Comparison of ENCODE assay signal across 8 cellular contexts in the genomic region with DNA sequence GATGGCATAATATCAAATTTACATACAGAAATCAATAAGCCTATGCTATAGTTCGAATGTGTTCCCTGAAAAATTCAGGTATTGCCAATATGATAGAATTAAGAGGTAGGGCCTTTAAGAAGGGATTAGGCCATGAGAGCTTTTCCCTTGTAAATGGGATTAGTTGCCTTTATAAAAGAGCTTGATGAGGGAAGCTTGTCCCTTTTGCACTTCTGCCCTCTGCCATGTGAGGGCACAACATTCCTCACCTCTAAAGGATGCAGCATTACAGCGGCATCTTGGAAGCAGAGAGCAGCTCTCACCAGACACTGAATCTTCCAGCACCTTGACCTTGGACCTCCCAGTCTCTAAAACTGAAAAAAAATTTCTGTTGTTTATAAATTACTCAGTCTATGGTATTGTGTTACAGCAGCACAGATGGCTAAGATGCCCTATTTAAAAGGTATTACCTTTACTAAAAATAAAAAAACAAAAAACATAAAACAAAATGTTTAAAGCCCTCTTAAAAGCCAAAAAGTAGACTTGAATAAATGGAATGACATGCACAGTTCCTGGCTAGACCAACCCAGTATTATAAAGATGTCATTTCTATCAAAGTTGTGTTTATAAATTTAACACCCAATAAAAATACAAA.
DNase-seq lines count a peak whose midpoint lies in the region; ATAC-seq, FAIRE-seq and TF ChIP-seq lines count a peak whose summit lies in the region.

No MANE protein-coding gene starts in this region.

- no peak overlapping the region for H3K4me2 ChIP-seq in endothelial cell of umbilical vein (ENCODE audit: insufficient read depth, low read length)

- H3K27me3 ChIP-seq in endothelial cell of umbilical vein (ENCODE audit: control insufficient read depth in 2 of 2, insufficient read depth in 2 of 2, low read length in 2 of 2), result no peaks in the 10 kb centered on the region
- no peaks in the 10 kb centered on the region for H3K27me3 ChIP-seq in uterus

- POLR2A ChIA-PET in endothelial cell of umbilical vein (lab: Charles Lee), result interaction anchor here (0.6 kb wide), 1 partner anchor 147 kb away, joined by 6 read pairs; no protein-coding TSS in a partner anchor

- H3K4me3 ChIP-seq in endothelial cell of umbilical vein (replicated peaks in 1 of 3; ENCODE audit: insufficient read depth in 1 of 3, low read depth in 1 of 3, low read length in 3 of 3) (no peak overlapping the region), uterus (no peak overlapping the region)

- H3K36me3 ChIP-seq in endothelial cell of umbilical vein (ENCODE audit: control insufficient read depth in 2 of 2, extremely low read depth in 1 of 2, insufficient read depth in 2 of 2, low read length in 2 of 2), result no peaks in the 10 kb centered on the region
- H3K36me3 ChIP-seq in uterus, result no peaks in the 10 kb centered on the region

- CTCF ChIA-PET in endothelial cell of umbilical vein (lab: Charles Lee), result no interaction called here

- DNase-seq in NCI-H524 treated with DMSO at 0.1 percent for 48 hours (lab: John Stamatoyannopoulos, UW) (peak; percentile 28), endothelial cell of umbilical vein (ENCODE audit: low read depth, low spot score) (peak; percentile 12), pons (ENCODE audit: low spot score) (peak; percentile 88), NOMO-1 (lab: John Stamatoyannopoulos, UW; ENCODE audit: unreplicated experiment in 2 of 2) (no peak), uterus (no peak)
- DNase-seq in activated naive CD4-positive, alpha-beta T cell treated with Interleukin-2 at 50 U/mL for 16 hours, result no peak

- no peaks in the 10 kb centered on the region for H3K9me1 ChIP-seq in endothelial cell of umbilical vein (replicated peaks; ENCODE audit: control insufficient read depth, extremely low read depth, insufficient read depth, low read length)

- H3K9me3 ChIP-seq in endothelial cell of umbilical vein (replicated peaks; ENCODE audit: control insufficient read depth, insufficient read depth, low read length) (no peaks in the 10 kb centered on the region), uterus (no peaks in the 10 kb centered on the region)

- BruUV-seq in endothelial cell of umbilical vein (replicated peaks; lab: Mats Ljungman, UMichigan), result no TSS peak

- peak; percentile 44 for FAIRE-seq in endothelial cell of umbilical vein (lab: Jason Lieb, UNC)

- TF ChIP-seq CTCF in GM12874 (IDR thresholded peaks at IDR 0.05; ENCODE audit: insufficient read depth, low read depth, low read length), result peak; percentile 19; the same call in 1 of the 2 replicates
- TF ChIP-seq CTCF in endothelial cell of umbilical vein (IDR thresholded peaks at IDR 0.05; ENCODE audit: extremely low read depth in 1 of 2, insufficient read depth in 1 of 2, low read depth in 1 of 2, low read length in 2 of 2), result peak in 1 of 2 donors; percentile 16
- no peak for TF ChIP-seq CTCF in uterus (IDR thresholded peaks at IDR 0.05)

- TF ChIP-seq POLR2A in endothelial cell of umbilical vein (IDR thresholded peaks at IDR 0.05; ENCODE audit: low read depth, low read length), result no peak
- TF ChIP-seq POLR2A in uterus (IDR thresholded peaks at IDR 0.05), result no peak

- no peaks in the 10 kb centered on the region for H4K20me1 ChIP-seq in endothelial cell of umbilical vein (replicated peaks; ENCODE audit: control insufficient read depth, extremely low read depth, insufficient read depth, low read length)

- H3K27ac ChIP-seq in endothelial cell of umbilical vein (ENCODE audit: insufficient read depth, low read depth, low read length), result no peak overlapping the region
- H3K27ac ChIP-seq in uterus, result no peak overlapping the region

- intact Hi-C loops in endothelial cell of umbilical vein (cut with micrococcal nuclease), result no loop called here
- intact Hi-C loops in uterus (cut with DNase I; ENCODE audit: low total_unique reads), result no loop called here

- H3K4me1 ChIP-seq in endothelial cell of umbilical vein (ENCODE audit: control insufficient read depth, extremely low read depth, insufficient read depth, low read length) (no peaks in the 10 kb centered on the region), uterus (no peaks in the 10 kb centered on the region)

- no peak overlapping the region for H3K9ac ChIP-seq in endothelial cell of umbilical vein (replicated peaks; ENCODE audit: extremely low read depth, insufficient read depth, low read length)

- no peak overlapping the region for H2AFZ ChIP-seq in endothelial cell of umbilical vein (ENCODE audit: low read depth, low read length)

- dilution Hi-C loops in endothelial cell of umbilical vein (cut with MboI; ENCODE audit: extremely low pct_ligation_motif_present, low sequenced_read_pairs), result no loop called here

- no peaks in the 10 kb centered on the region for H3K79me2 ChIP-seq in endothelial cell of umbilical vein (ENCODE audit: control insufficient read depth, insufficient read depth, low read length)

- no peak for ATAC-seq in HG03135 (IDR thresholded peaks at IDR 0.05; ENCODE audit: unreplicated experiment)

TF ChIP-seq in endothelial cell of umbilical vein, 7 proteins besides CTCF, POLR2A, EP300 and RAD21:
- TF ChIP-seq MYC (IDR thresholded peaks at IDR 0.05; ENCODE audit: low read depth, low read length) (no peak), EZH2 (IDR thresholded peaks at IDR 0.05; ENCODE audit: borderline replicate concordance, low read depth, low read length, severe bottlenecking) (no peak), FOS (IDR thresholded peaks at IDR 0.05; ENCODE audit: borderline replicate concordance, insufficient read depth, low read length) (no peak), JUN (IDR thresholded peaks at IDR 0.05; ENCODE audit: borderline replicate concordance, insufficient read depth, insufficient read length, low read depth) (no peak), POLR2AphosphoS5 (IDR thresholded peaks at IDR 0.05; ENCODE audit: insufficient read depth, low read depth, low read length) (no peak), GATA2 (IDR thresholded peaks at IDR 0.05; ENCODE audit: insufficient read depth, insufficient read length, low read depth, low read length) (no peak)
- TF ChIP-seq, protein P1, sequence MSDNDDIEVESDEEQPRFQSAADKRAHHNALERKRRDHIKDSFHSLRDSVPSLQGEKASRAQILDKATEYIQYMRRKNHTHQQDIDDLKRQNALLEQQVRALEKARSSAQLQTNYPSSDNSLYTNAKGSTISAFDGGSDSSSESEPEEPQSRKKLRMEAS (IDR thresholded peaks at IDR 0.05; ENCODE audit: insufficient read depth, insufficient read length), result no peak

Comparison
In these comparisons a context has a peak if more than half of its experiments do, and no peak if none do; other contexts are left out.
1. DNase-seq: peak in NCI-H524 treated with DMSO at 0.1 percent for 48 hours (single experiment), endothelial cell of umbilical vein (single experiment) and pons (single experiment); none in NOMO-1 (0 of 2), uterus (0 of 2) and activated naive CD4-positive, alpha-beta T cell treated with Interleukin-2 at 50 U/mL for 16 hours (single experiment).